ENCODE assay signal across 13 cellular contexts in genomic region chr2:222572264-222572721, GRCh38.
DNase-seq lines count a peak whose midpoint lies in the region; ATAC-seq, FAIRE-seq and TF ChIP-seq lines count a peak whose summit lies in the region.
"Had no signal": no experiment of that assay in that cellular context is flagged by ENCODE, and none has a peak within 500 bp of the region (broad histone marks: within the 10 kb centered on the region; RNA-seq: fewer than 3 reads in every experiment).

No MANE protein-coding gene starts in this region.

- intact Hi-C loops in GM12878 (cut with micrococcal nuclease; ENCODE audit: unreplicated experiment), result no loop called here
- intact Hi-C loops in transverse colon (cut with DNase I; ENCODE audit: low total_unique reads), result no loop called here

- no peak for TF ChIP-seq EP300 in GM12878 (IDR thresholded peaks at IDR 0.05; ENCODE audit: borderline replicate concordance in 1 of 2, control insufficient read depth in 1 of 2, low read depth in 2 of 2, low read length in 2 of 2)
- no peak for TF ChIP-seq EP300 in transverse colon (IDR thresholded peaks at IDR 0.05; ENCODE audit: low read depth)

- H3K36me3 ChIP-seq in GM12878 (ENCODE audit: control insufficient read depth in 2 of 2, insufficient read depth in 2 of 2, low read length in 1 of 2) (peaks cover 3 to 15% of the 10 kb centered on the region in 2 experiments), transverse colon (no peaks in the 10 kb centered on the region)

- TF ChIP-seq POLR2A in GM12878 (IDR thresholded peaks at IDR 0.05; ENCODE audit: low read depth, low read length), result no peak
- no peak for TF ChIP-seq POLR2A in transverse colon (IDR thresholded peaks at IDR 0.05)

- BruUV-seq in GM12878 (replicated peaks; lab: Mats Ljungman, UMichigan), result no TSS peak

- in situ Hi-C loops in GM12878 (cut with MboI), result no loop called here
- in situ Hi-C loops in transverse colon (cut with MboI; ENCODE audit: low pct_ligation_motif_present in 1 of 4, low pct_unique_long_range_greater_than_20kb in 1 of 4, low sequenced_read_pairs in 3 of 4), result loop anchor here (25.0 kb wide), 3 partner anchors 260 to 535 kb away; a partner anchor contains a TSS

- 99% methylated on average over 6 of the region's 6 CpGs for WGBS in GM12878 (ENCODE audit: insufficient coverage, insufficient replicate concordance, low lambda C conversion rate, missing lambda C conversion rate)
- WGBS in transverse colon (ENCODE audit: low coverage in 1 of 2), 2 donors, result 69 to 81% methylated on average over 6 of the region's 6 CpGs

- no peak overlapping the region for H3K4me2 ChIP-seq in GM12878 (ENCODE audit: control insufficient read depth, insufficient read depth)

- H3K9me3 Mint-ChIP-seq in activated naive CD4-positive, alpha-beta T cell treated with anti-CD3 and anti-CD28 coated beads, Interleukin-2, amount 10 ng/mL, durations not matched to agents 7 days and 5 days, result no peaks in the 10 kb centered on the region

- RAD21 ChIA-PET in GM12878 (lab: Charles Lee; ENCODE audit: unreplicated experiment), result no interaction called here

- POLR2A ChIA-PET in GM12878 (lab: Charles Lee), result no interaction called here

- H3K9me3 ChIP-seq in GM12878 (replicated peaks; ENCODE audit: control insufficient read depth, insufficient read depth, low read length), result no peaks in the 10 kb centered on the region
- no peaks in the 10 kb centered on the region for H3K9me3 ChIP-seq in transverse colon

- H3K79me2 ChIP-seq in GM12878 (ENCODE audit: control insufficient read depth, insufficient read depth, low read length), result no peaks in the 10 kb centered on the region

- no peaks in the 10 kb centered on the region for H3K27me3 ChIP-seq in GM12878 (replicated peaks in 1 of 2; ENCODE audit: control insufficient read depth in 2 of 2, insufficient read depth in 2 of 2, low read length in 1 of 2)
- H3K27me3 ChIP-seq in layer of hippocampus (ENCODE audit: control insufficient read depth, insufficient read depth, low read length), result no peaks in the 10 kb centered on the region
- no peaks in the 10 kb centered on the region for H3K27me3 ChIP-seq in transverse colon

- ATAC-seq in GM12878, result no peak
- no peak for ATAC-seq in HG02623 (IDR thresholded peaks at IDR 0.05; ENCODE audit: unreplicated experiment)

- H3K27ac ChIP-seq in GM12878 (ENCODE audit: control insufficient read depth, insufficient read depth) (no peak overlapping the region), layer of hippocampus (ENCODE audit: low read depth, low read length) (peak overlapping the region; percentile 14), transverse colon (peak overlapping the region; percentile 25 to 63 (median 34))

- peak; percentile 23 for FAIRE-seq in GM12878 (lab: Jason Lieb, UNC)

- H3K4me1 Mint-ChIP-seq in activated naive CD4-positive, alpha-beta T cell treated with anti-CD3 and anti-CD28 coated beads, Interleukin-2, amount 10 ng/mL, durations not matched to agents 7 days and 5 days, result peaks cover 13% of the 10 kb centered on the region

- peaks cover 19% of the 10 kb centered on the region for H3K36me3 Mint-ChIP-seq in activated naive CD4-positive, alpha-beta T cell treated with anti-CD3 and anti-CD28 coated beads, Interleukin-2, amount 10 ng/mL, durations not matched to agents 7 days and 5 days

- H3K4me1 ChIP-seq in GM12878 (ENCODE audit: control insufficient read depth, insufficient read depth, low read length) (no peaks in the 10 kb centered on the region), transverse colon (peaks cover 0 to 24% (median 8%) of the 10 kb centered on the region in 4 donors)

- H2AFZ ChIP-seq in GM12878 (ENCODE audit: control insufficient read depth, low read depth, low read length), result no peak overlapping the region

- no peak for TF ChIP-seq RAD21 in GM12878 (IDR thresholded peaks at IDR 0.05; ENCODE audit: insufficient read depth, low read depth, low read length)

- peak overlapping the region; percentile 16 for H3K27ac Mint-ChIP-seq in activated naive CD4-positive, alpha-beta T cell treated with anti-CD3 and anti-CD28 coated beads, Interleukin-2, amount 10 ng/mL, durations not matched to agents 7 days and 5 days

- CTCF ChIA-PET in activated naive CD4-positive, alpha-beta T cell treated with anti-CD3 and anti-CD28 coated beads, Interleukin-2, amount 10 ng/mL, durations not matched to agents 7 days and 5 days (lab: Charles Lee), result interaction anchor here (1.7 kb wide), 1 partner anchor 10 kb away, joined by 7 read pairs; no protein-coding TSS in a partner anchor
- CTCF ChIA-PET in GM12878 (lab: Yijun Ruan, JAX), result interaction anchor here (2.0 to 4.3 kb wide), 3 partner anchors 11 to 254 kb away, joined by 4 to 27 read pairs (median 15); no protein-coding TSS in a partner anchor

- H3K4me3 ChIP-seq in GM12878, result no peak overlapping the region
- H3K4me3 ChIP-seq in transverse colon, result no peak overlapping the region
- H3K4me3 ChIP-seq: coronary artery had no signal

- SMC1A ChIA-PET in GM12878 (lab: Charles Lee; ENCODE audit: uncharacterized antibody, unreplicated experiment), result no interaction called here

- H3K4me3 Mint-ChIP-seq in activated naive CD4-positive, alpha-beta T cell treated with anti-CD3 and anti-CD28 coated beads, Interleukin-2, amount 10 ng/mL, durations not matched to agents 7 days and 5 days, result no peak overlapping the region

- TF ChIP-seq CTCF in GM12878 (IDR thresholded peaks at IDR 0.05 in 2 of 3, conservative IDR thresholded peaks at IDR 0.05 in 1 of 3; ENCODE audit: control insufficient read depth in 2 of 3, extremely low read depth in 1 of 3, insufficient read depth in 1 of 3, low read depth in 3 of 3, low read length in 3 of 3) (no peak), transverse colon (IDR thresholded peaks at IDR 0.05) (no peak)

- H4K20me1 ChIP-seq in GM12878 (ENCODE audit: control insufficient read depth, insufficient read depth), result no peaks in the 10 kb centered on the region

- no peak for DNase-seq in activated naive CD4-positive, alpha-beta T cell treated with anti-CD3 and anti-CD28 coated beads, Interleukin-2, amount 10 ng/mL, durations not matched to agents 7 days and 5 days
- no peak for DNase-seq in activated naive CD4-positive, alpha-beta T cell (lab: John Stamatoyannopoulos, UW)
- no peak for DNase-seq in GM12878 (ENCODE audit: low read depth, low spot score)
- DNase-seq in transverse colon, result no peak
- DNase-seq in NCI-H446 (lab: John Stamatoyannopoulos, UW), result no peak
- DNase-seq in DMS153 treated with DMSO at 0.1 percent for 48 hours (lab: John Stamatoyannopoulos, UW; ENCODE audit: unreplicated experiment), result no peak
- DNase-seq: activated CD8-positive, alpha-beta memory T cell treated with anti-CD3 and anti-CD28 coated beads for 24 hours; NCI-H1105 treated with DMSO at 0.1 percent for 48 hours; SHP77 treated with DMSO at 0.1 percent for 48 hours; stimulated activated naive CD4-positive, alpha-beta T cell treated with Interleukin-2 at 50 U/mL for 16 hours had no signal

- H3K27me3 Mint-ChIP-seq in activated naive CD4-positive, alpha-beta T cell treated with anti-CD3 and anti-CD28 coated beads, Interleukin-2, amount 10 ng/mL, durations not matched to agents 7 days and 5 days, result no peaks in the 10 kb centered on the region

- no peak overlapping the region for H3K9ac ChIP-seq in GM12878 (ENCODE audit: control insufficient read depth, insufficient read depth, low read length)

TF ChIP-seq in GM12878, 131 proteins besides CTCF, POLR2A, EP300 and RAD21:
- TF ChIP-seq HDAC2 (IDR thresholded peaks at IDR 0.05) (no peak), CHD2 (IDR thresholded peaks at IDR 0.05; ENCODE audit: borderline replicate concordance, low read depth, low read length) (no peak), BCL11A (IDR thresholded peaks at IDR 0.05; ENCODE audit: low read depth, low read length) (no peak)
TF ChIP-seq in GM12878: peak in this region for 0.
